1 cellular context compared by ENCODE assay signal in genomic region chr1:41432481-41433280, GRCh38.
TF ChIP-seq lines count a peak whose summit lies in the region.

No MANE protein-coding gene starts in this region.

TF ChIP-seq in SK-N-SH, 30 proteins besides CTCF, POLR2A, EP300 and RAD21 (continued from another document):
- TF ChIP-seq, protein P1, sequence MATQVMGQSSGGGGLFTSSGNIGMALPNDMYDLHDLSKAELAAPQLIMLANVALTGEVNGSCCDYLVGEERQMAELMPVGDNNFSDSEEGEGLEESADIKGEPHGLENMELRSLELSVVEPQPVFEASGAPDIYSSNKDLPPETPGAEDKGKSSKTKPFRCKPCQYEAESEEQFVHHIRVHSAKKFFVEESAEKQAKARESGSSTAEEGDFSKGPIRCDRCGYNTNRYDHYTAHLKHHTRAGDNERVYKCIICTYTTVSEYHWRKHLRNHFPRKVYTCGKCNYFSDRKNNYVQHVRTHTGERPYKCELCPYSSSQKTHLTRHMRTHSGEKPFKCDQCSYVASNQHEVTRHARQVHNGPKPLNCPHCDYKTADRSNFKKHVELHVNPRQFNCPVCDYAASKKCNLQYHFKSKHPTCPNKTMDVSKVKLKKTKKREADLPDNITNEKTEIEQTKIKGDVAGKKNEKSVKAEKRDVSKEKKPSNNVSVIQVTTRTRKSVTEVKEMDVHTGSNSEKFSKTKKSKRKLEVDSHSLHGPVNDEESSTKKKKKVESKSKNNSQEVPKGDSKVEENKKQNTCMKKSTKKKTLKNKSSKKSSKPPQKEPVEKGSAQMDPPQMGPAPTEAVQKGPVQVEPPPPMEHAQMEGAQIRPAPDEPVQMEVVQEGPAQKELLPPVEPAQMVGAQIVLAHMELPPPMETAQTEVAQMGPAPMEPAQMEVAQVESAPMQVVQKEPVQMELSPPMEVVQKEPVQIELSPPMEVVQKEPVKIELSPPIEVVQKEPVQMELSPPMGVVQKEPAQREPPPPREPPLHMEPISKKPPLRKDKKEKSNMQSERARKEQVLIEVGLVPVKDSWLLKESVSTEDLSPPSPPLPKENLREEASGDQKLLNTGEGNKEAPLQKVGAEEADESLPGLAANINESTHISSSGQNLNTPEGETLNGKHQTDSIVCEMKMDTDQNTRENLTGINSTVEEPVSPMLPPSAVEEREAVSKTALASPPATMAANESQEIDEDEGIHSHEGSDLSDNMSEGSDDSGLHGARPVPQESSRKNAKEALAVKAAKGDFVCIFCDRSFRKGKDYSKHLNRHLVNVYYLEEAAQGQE (IDR thresholded peaks at IDR 0.05; ENCODE audit: low read depth, low read length): peak; percentile 2; the same call in 1 of the 2 replicates
